1 cellular context compared by ENCODE assay signal in genomic region chr16:79037429-79038373, GRCh38.
TF ChIP-seq lines count a peak whose summit lies in the region.

No MANE protein-coding gene starts in this region.

TF ChIP-seq in HepG2, 621 proteins besides CTCF, POLR2A, EP300 and RAD21 (continued from another document and continues in another):
- TF ChIP-seq HMGXB3 (CRISPR knock-in tag; IDR thresholded peaks at IDR 0.05; ENCODE audit: borderline replicate concordance) (no peak), ZNF547 (CRISPR knock-in tag; IDR thresholded peaks at IDR 0.05) (no peak), PBX3 (CRISPR knock-in tag; IDR thresholded peaks at IDR 0.05; ENCODE audit: borderline replicate concordance) (no peak), THYN1 (CRISPR knock-in tag; IDR thresholded peaks at IDR 0.05; ENCODE audit: borderline replicate concordance, low read depth) (no peak), CENPT (CRISPR knock-in tag; IDR thresholded peaks at IDR 0.05; ENCODE audit: low read depth) (no peak), TFAP4 (IDR thresholded peaks at IDR 0.05; ENCODE audit: borderline replicate concordance, low read depth) (no peak), NFAT5 (CRISPR knock-in tag; IDR thresholded peaks at IDR 0.05) (no peak), SIX4 (CRISPR knock-in tag; IDR thresholded peaks at IDR 0.05) (no peak; the same call in 1 of the 2 replicates), HIVEP1 (CRISPR knock-in tag; IDR thresholded peaks at IDR 0.05) (no peak), HNRNPH1 (optimal IDR thresholded peaks at IDR 0.05; ENCODE audit: low read depth, low read length) (no peak), ZNF564 (CRISPR knock-in tag; IDR thresholded peaks at IDR 0.05) (no peak), JUND (CRISPR knock-in tag; IDR thresholded peaks at IDR 0.05) (no peak), PCBP2 (optimal IDR thresholded peaks at IDR 0.05; ENCODE audit: low read depth, low read length, poor library complexity, severe bottlenecking) (no peak), SUZ12 (IDR thresholded peaks at IDR 0.05; ENCODE audit: low read depth, low read length) (no peak), IRF2 (CRISPR knock-in tag; IDR thresholded peaks at IDR 0.05) (no peak), ZSCAN21 (CRISPR knock-in tag; IDR thresholded peaks at IDR 0.05; ENCODE audit: borderline replicate concordance) (no peak), ZNF557 (CRISPR knock-in tag; IDR thresholded peaks at IDR 0.05) (no peak), ZHX1 (CRISPR knock-in tag; IDR thresholded peaks at IDR 0.05; ENCODE audit: low read depth) (no peak), ZSCAN31 (CRISPR knock-in tag; IDR thresholded peaks at IDR 0.05; ENCODE audit: low read depth) (no peak), ZNF496 (CRISPR knock-in tag; IDR thresholded peaks at IDR 0.05; ENCODE audit: insufficient replicate concordance) (no peak), ZKSCAN5 (CRISPR knock-in tag; IDR thresholded peaks at IDR 0.05) (no peak), ZBTB21 (CRISPR knock-in tag; IDR thresholded peaks at IDR 0.05) (no peak), ZNF850 (CRISPR knock-in tag; conservative IDR thresholded peaks at IDR 0.05) (no peak), AHDC1 (CRISPR knock-in tag; IDR thresholded peaks at IDR 0.05; ENCODE audit: borderline replicate concordance) (no peak), PHB2 (IDR thresholded peaks at IDR 0.05; ENCODE audit: partially characterized antibody) (no peak), SOX6 (IDR thresholded peaks at IDR 0.05) (no peak), SOX6 (CRISPR knock-in tag; IDR thresholded peaks at IDR 0.05) (peak; percentile 88), PRDM4 (CRISPR knock-in tag; IDR thresholded peaks at IDR 0.05; ENCODE audit: borderline replicate concordance) (no peak), NFYB (CRISPR knock-in tag; IDR thresholded peaks at IDR 0.05) (no peak), DPF2 (CRISPR knock-in tag; IDR thresholded peaks at IDR 0.05; ENCODE audit: borderline replicate concordance, low read depth) (no peak), ZNF670 (CRISPR knock-in tag; IDR thresholded peaks at IDR 0.05; ENCODE audit: borderline replicate concordance) (no peak), PPARG (CRISPR knock-in tag; conservative IDR thresholded peaks at IDR 0.05) (peak; percentile 21; the same call in 1 of the 2 replicates)
